Comparison of ENCODE assay signal across 1 cellular context in the genomic region with DNA sequence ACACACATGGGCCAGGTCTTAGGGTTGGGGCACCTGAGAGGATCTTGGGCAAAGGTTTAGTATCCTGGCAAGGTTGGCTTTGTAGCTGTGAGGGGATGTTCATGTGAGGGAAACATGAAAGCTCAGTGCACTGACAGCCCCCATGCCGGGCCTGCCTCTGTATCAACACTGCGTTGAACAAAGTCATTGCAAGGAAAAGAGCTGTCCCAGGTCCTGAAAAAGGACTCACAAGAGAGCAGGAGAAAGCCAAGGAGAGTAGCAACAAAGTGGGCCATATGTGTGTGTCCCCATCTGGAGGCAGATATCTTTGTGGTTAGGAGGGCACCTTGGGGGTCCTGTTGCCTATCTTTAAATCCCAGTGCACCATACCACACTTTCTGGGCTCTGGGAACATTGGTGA.
TF ChIP-seq lines count a peak whose summit lies in the region.

No MANE protein-coding gene starts in this region.

TF ChIP-seq in HCT116, 20 proteins besides CTCF, POLR2A, EP300 and RAD21:
- TF ChIP-seq, protein P1, sequence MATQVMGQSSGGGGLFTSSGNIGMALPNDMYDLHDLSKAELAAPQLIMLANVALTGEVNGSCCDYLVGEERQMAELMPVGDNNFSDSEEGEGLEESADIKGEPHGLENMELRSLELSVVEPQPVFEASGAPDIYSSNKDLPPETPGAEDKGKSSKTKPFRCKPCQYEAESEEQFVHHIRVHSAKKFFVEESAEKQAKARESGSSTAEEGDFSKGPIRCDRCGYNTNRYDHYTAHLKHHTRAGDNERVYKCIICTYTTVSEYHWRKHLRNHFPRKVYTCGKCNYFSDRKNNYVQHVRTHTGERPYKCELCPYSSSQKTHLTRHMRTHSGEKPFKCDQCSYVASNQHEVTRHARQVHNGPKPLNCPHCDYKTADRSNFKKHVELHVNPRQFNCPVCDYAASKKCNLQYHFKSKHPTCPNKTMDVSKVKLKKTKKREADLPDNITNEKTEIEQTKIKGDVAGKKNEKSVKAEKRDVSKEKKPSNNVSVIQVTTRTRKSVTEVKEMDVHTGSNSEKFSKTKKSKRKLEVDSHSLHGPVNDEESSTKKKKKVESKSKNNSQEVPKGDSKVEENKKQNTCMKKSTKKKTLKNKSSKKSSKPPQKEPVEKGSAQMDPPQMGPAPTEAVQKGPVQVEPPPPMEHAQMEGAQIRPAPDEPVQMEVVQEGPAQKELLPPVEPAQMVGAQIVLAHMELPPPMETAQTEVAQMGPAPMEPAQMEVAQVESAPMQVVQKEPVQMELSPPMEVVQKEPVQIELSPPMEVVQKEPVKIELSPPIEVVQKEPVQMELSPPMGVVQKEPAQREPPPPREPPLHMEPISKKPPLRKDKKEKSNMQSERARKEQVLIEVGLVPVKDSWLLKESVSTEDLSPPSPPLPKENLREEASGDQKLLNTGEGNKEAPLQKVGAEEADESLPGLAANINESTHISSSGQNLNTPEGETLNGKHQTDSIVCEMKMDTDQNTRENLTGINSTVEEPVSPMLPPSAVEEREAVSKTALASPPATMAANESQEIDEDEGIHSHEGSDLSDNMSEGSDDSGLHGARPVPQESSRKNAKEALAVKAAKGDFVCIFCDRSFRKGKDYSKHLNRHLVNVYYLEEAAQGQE (IDR thresholded peaks at IDR 0.05; ENCODE audit: low read depth): peak; percentile 80
- TF ChIP-seq, protein P2, sequence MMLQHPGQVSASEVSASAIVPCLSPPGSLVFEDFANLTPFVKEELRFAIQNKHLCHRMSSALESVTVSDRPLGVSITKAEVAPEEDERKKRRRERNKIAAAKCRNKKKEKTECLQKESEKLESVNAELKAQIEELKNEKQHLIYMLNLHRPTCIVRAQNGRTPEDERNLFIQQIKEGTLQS (IDR thresholded peaks at IDR 0.05): no peak
- TF ChIP-seq CBX3 (IDR thresholded peaks at IDR 0.05; ENCODE audit: low read depth): no peak
- TF ChIP-seq EGR1 (IDR thresholded peaks at IDR 0.05; ENCODE audit: low read depth): no peak
- no peak for TF ChIP-seq FOSL1 (IDR thresholded peaks at IDR 0.05; ENCODE audit: low read depth)
